4 cellular contexts compared by ENCODE assay signal in genomic region chr5:61406497-61406896, GRCh38.
DNase-seq lines count a peak whose midpoint lies in the region; ATAC-seq, FAIRE-seq and TF ChIP-seq lines count a peak whose summit lies in the region.
"Not testable (repeated sequence)": the region's sequence is repeated elsewhere in the genome, so short reads cannot be mapped to it uniquely, and the experiment has no call there.

No MANE protein-coding gene starts in this region.

- POLR2A ChIA-PET in A549 (lab: Yijun Ruan, JAX); HEK293 (lab: Yijun Ruan, JAX): not testable (repeated sequence)

- H3K27ac ChIP-seq in A549, result peak overlapping the region in 1 of 2 experiments; percentile 73; a peak in 3 of 6 replicates
- not testable (repeated sequence) for H3K27ac ChIP-seq in HEK293 (ENCODE audit: extremely low read depth, low read depth, low read length)
- peak overlapping the region; percentile 90 for H3K27ac ChIP-seq in RWPE2 (ENCODE audit: poor library complexity, severe bottlenecking)

- not testable (repeated sequence) for TF ChIP-seq EP300 in A549 (IDR thresholded peaks at IDR 0.05)

- peaks cover 25% of the 10 kb centered on the region for H3K4me1 Mint-ChIP-seq in T-helper 17 cell

- not testable (repeated sequence) for H3K9me3 ChIP-seq in A549; HEK293 (ENCODE audit: control insufficient read depth, insufficient read depth, low read depth, low read length); RWPE2 (ENCODE audit: severe bottlenecking); T-helper 17 cell (ENCODE audit: control insufficient read depth, low read length, poor library complexity, severe bottlenecking)

- not testable (repeated sequence) for TF ChIP-seq POLR2A in A549 (IDR thresholded peaks at IDR 0.05; ENCODE audit: low read length)

- WGBS in A549 (ENCODE audit: missing lambda C conversion rate), result 86% methylated on average over 4 of the region's 4 CpGs

- not testable (repeated sequence) for DNase-seq in A549 (ENCODE audit: low read depth in 1 of 2, low spot score in 1 of 2); RWPE2 (ENCODE audit: low spot score); T-helper 17 cell

- CTCF ChIA-PET in A549 (lab: Yijun Ruan, JAX) (interaction anchor here (1.2 kb wide), 1 partner anchor 217 kb away, joined by 3 read pairs; no protein-coding TSS in a partner anchor), HEK293 (lab: Yijun Ruan, JAX) (interaction anchor here (0.7 kb wide), 1 partner anchor 39 kb away, joined by 4 read pairs; no protein-coding TSS in a partner anchor)

- H3K4me3 Mint-ChIP-seq in T-helper 17 cell, result not testable (repeated sequence)

- TF ChIP-seq CTCF in A549 (IDR thresholded peaks at IDR 0.05); HEK293 (tag by site-specific recombination; IDR thresholded peaks at IDR 0.05); RWPE2 (IDR thresholded peaks at IDR 0.05; ENCODE audit: poor library complexity, severe bottlenecking): not testable (repeated sequence)

- H3K36me3 Mint-ChIP-seq in T-helper 17 cell (ENCODE audit: low read depth), result not testable (repeated sequence)

- TF ChIP-seq RAD21 in A549 (conservative IDR thresholded peaks at IDR 0.05 in 1 of 2, IDR thresholded peaks at IDR 0.05 in 1 of 2), result not testable (repeated sequence)

- not testable (repeated sequence) for H3K27me3 ChIP-seq in RWPE2 (ENCODE audit: insufficient read depth, poor library complexity, severe bottlenecking)

- not testable (repeated sequence) for H3K36me3 ChIP-seq in HEK293 (ENCODE audit: control insufficient read depth in 2 of 2, insufficient read depth in 1 of 2, low read length in 2 of 2); RWPE2 (ENCODE audit: low read depth)

- peak overlapping the region; percentile 26; the same call in 2 of the 3 replicates for H3K4me2 ChIP-seq in A549

- H3K27ac Mint-ChIP-seq in T-helper 17 cell, result peak overlapping the region; percentile 90

- H3K4me3 ChIP-seq in A549; HEK293 (ENCODE audit: low read depth, low read length); RWPE2 (ENCODE audit: severe bottlenecking): not testable (repeated sequence)

- not testable (repeated sequence) for ATAC-seq in A549; RWPE2 (ENCODE audit: low read depth); T-helper 17 cell

- not testable (repeated sequence) for FAIRE-seq in A549 (lab: Jason Lieb, UNC)

- H3K4me1 ChIP-seq in A549, result peaks cover 86% of the 10 kb centered on the region
- H3K4me1 ChIP-seq in HEK293 (ENCODE audit: control insufficient read depth, insufficient read depth, low read length), result peaks cover 32% of the 10 kb centered on the region
- peaks cover 53% of the 10 kb centered on the region for H3K4me1 ChIP-seq in RWPE2 (ENCODE audit: insufficient read depth, poor library complexity, severe bottlenecking)

- H3K27me3 Mint-ChIP-seq in T-helper 17 cell, result not testable (repeated sequence)

TF ChIP-seq in A549, 52 proteins besides CTCF, POLR2A, EP300 and RAD21:
- TF ChIP-seq ZC3H11A (IDR thresholded peaks at IDR 0.05), result peak; percentile 95

TF ChIP-seq in HEK293, 187 proteins besides CTCF, POLR2A, EP300 and RAD21 (continues in another document):
- TF ChIP-seq ZNF555 (tag by site-specific recombination; conservative IDR thresholded peaks at IDR 0.05) (peak; percentile 58), ZNF426 (tag by site-specific recombination; IDR thresholded peaks at IDR 0.05) (peak; percentile 66), ZNF654 (tag by site-specific recombination; IDR thresholded peaks at IDR 0.05; ENCODE audit: low read depth) (peak; percentile 8; the same call in 1 of the 2 replicates), ZNF623 (tag by site-specific recombination; IDR thresholded peaks at IDR 0.05) (peak; percentile 51), ZNF140 (tag by site-specific recombination; IDR thresholded peaks at IDR 0.05) (peak; percentile 54; the same call in 1 of the 2 replicates), ZNF629 (tag by site-specific recombination; IDR thresholded peaks at IDR 0.05) (0 out of 2 replicates have a peak, but pooled peaks have one; percentile 13), ZNF394 (tag by site-specific recombination; IDR thresholded peaks at IDR 0.05; ENCODE audit: borderline replicate concordance) (peak; percentile 83; the same call in 1 of the 2 replicates), ZNF266 (tag by site-specific recombination; IDR thresholded peaks at IDR 0.05; ENCODE audit: low read depth) (0 out of 2 replicates have a peak, but pooled peaks have one; percentile 25), ZNF560 (tag by site-specific recombination; IDR thresholded peaks at IDR 0.05; ENCODE audit: borderline replicate concordance) (peak; percentile 18; the same call in 1 of the 2 replicates), ZNF510 (tag by site-specific recombination; IDR thresholded peaks at IDR 0.05; ENCODE audit: insufficient replicate concordance) (peak; percentile 15), ZBTB8A (tag by site-specific recombination; IDR thresholded peaks at IDR 0.05) (peak; percentile 51)
- TF ChIP-seq, protein P1, sequence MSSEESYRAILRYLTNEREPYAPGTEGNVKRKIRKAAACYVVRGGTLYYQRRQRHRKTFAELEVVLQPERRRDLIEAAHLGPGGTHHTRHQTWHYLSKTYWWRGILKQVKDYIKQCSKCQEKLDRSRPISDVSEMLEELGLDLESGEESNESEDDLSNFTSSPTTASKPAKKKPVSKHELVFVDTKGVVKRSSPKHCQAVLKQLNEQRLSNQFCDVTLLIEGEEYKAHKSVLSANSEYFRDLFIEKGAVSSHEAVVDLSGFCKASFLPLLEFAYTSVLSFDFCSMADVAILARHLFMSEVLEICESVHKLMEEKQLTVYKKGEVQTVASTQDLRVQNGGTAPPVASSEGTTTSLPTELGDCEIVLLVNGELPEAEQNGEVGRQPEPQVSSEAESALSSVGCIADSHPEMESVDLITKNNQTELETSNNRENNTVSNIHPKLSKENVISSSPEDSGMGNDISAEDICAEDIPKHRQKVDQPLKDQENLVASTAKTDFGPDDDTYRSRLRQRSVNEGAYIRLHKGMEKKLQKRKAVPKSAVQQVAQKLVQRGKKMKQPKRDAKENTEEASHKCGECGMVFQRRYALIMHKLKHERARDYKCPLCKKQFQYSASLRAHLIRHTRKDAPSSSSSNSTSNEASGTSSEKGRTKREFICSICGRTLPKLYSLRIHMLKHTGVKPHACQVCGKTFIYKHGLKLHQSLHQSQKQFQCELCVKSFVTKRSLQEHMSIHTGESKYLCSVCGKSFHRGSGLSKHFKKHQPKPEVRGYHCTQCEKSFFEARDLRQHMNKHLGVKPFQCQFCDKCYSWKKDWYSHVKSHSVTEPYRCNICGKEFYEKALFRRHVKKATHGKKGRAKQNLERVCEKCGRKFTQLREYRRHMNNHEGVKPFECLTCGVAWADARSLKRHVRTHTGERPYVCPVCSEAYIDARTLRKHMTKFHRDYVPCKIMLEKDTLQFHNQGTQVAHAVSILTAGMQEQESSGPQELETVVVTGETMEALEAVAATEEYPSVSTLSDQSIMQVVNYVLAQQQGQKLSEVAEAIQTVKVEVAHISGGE (tag by site-specific recombination; conservative IDR thresholded peaks at IDR 0.05; ENCODE audit: low read depth), result peak; percentile 55
- TF ChIP-seq, protein P2, sequence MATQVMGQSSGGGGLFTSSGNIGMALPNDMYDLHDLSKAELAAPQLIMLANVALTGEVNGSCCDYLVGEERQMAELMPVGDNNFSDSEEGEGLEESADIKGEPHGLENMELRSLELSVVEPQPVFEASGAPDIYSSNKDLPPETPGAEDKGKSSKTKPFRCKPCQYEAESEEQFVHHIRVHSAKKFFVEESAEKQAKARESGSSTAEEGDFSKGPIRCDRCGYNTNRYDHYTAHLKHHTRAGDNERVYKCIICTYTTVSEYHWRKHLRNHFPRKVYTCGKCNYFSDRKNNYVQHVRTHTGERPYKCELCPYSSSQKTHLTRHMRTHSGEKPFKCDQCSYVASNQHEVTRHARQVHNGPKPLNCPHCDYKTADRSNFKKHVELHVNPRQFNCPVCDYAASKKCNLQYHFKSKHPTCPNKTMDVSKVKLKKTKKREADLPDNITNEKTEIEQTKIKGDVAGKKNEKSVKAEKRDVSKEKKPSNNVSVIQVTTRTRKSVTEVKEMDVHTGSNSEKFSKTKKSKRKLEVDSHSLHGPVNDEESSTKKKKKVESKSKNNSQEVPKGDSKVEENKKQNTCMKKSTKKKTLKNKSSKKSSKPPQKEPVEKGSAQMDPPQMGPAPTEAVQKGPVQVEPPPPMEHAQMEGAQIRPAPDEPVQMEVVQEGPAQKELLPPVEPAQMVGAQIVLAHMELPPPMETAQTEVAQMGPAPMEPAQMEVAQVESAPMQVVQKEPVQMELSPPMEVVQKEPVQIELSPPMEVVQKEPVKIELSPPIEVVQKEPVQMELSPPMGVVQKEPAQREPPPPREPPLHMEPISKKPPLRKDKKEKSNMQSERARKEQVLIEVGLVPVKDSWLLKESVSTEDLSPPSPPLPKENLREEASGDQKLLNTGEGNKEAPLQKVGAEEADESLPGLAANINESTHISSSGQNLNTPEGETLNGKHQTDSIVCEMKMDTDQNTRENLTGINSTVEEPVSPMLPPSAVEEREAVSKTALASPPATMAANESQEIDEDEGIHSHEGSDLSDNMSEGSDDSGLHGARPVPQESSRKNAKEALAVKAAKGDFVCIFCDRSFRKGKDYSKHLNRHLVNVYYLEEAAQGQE (tag by site-specific recombination; IDR thresholded peaks at IDR 0.05), result peak; percentile 46; the same call in 1 of the 2 replicates
